Comparison of ENCODE assay signal across 17 cellular contexts in genomic region chr4:74501579-74501978, GRCh38. TPM values are rescaled to one million over a fixed set of nuclear protein-coding genes. Genes with fewer than 3 reads are reported as not detected.
DNase-seq lines count a peak whose midpoint lies in the region; ATAC-seq and TF ChIP-seq lines count a peak whose summit lies in the region.
"Had no signal": no experiment of that assay in that cellular context is flagged by ENCODE, and none has a peak within 500 bp of the region (broad histone marks: within the 10 kb centered on the region; RNA-seq: fewer than 3 reads in every experiment).

No MANE protein-coding gene starts in this region.

- TF ChIP-seq CTCF in RWPE1 (conservative IDR thresholded peaks at IDR 0.05; ENCODE audit: low read depth): no peak

- H3K9me3 ChIP-seq in skeletal muscle satellite cell (replicated peaks; ENCODE audit: low read length): no peaks in the 10 kb centered on the region
- H3K9me3 ChIP-seq: stomach had no signal

- ATAC-seq in left ventricle myocardium superior: no peak
- ATAC-seq: T-helper 17 cell had no signal

- CTCF ChIA-PET in RWPE1 (lab: Yijun Ruan, JAX): no interaction called here

- peaks cover 51% of the 10 kb centered on the region for H3K4me1 ChIP-seq in skeletal muscle satellite cell (ENCODE audit: control insufficient read depth, insufficient read depth, low read length)
- H3K4me1 ChIP-seq: right atrium auricular region had no signal

- no peaks in the 10 kb centered on the region for H3K27me3 ChIP-seq in skeletal muscle satellite cell (ENCODE audit: control insufficient read depth, insufficient read depth, low read length)
- H3K27me3 ChIP-seq: right atrium auricular region, stomach had no signal

- H3K27ac ChIP-seq in RWPE1: no peak overlapping the region
- H3K27ac ChIP-seq: right atrium auricular region, stomach had no signal

- POLR2A ChIA-PET in RWPE1 (lab: Yijun Ruan, JAX; ENCODE audit: low non-redundant PET): no interaction called here

- H3K4me2 ChIP-seq in skeletal muscle satellite cell (ENCODE audit: low read length): peak overlapping the region; percentile 4

- intact Hi-C loops in left ventricle myocardium superior (cut with micrococcal nuclease): no loop called here

- H3K9ac ChIP-seq in skeletal muscle satellite cell (ENCODE audit: low read depth, low read length): peak overlapping the region; percentile 50

- H3K4me3 ChIP-seq in skeletal muscle satellite cell (ENCODE audit: low read length): no peak overlapping the region
- H3K4me3 ChIP-seq: right atrium auricular region, stomach had no signal

- H3K36me3 ChIP-seq in skeletal muscle satellite cell (ENCODE audit: insufficient read depth, low read length): no peaks in the 10 kb centered on the region
- H3K36me3 ChIP-seq: right atrium auricular region, stomach had no signal

- peak; percentile 30 for DNase-seq in GM04503 (ENCODE audit: low read depth)
- DNase-seq in RWPE1 (ENCODE audit: low spot score): peak; percentile 60
- peak; percentile 45 for DNase-seq in fibroblast of gingiva (ENCODE audit: low read depth)
- DNase-seq in nucleus accumbens (lab: John Stamatoyannopoulos, UW): no peak
- DNase-seq in left ventricle myocardium superior: no peak
- no peak for DNase-seq in medulla oblongata (ENCODE audit: extremely low spot score)
- DNase-seq: activated CD4-positive, alpha-beta T cell treated with anti-CD3 and anti-CD28 coated beads for 48 hours; activated T-cell treated with anti-CD3 and anti-CD28 coated beads, Interleukin-2, amount 50 U/mL, for 24 hours; glutamatergic neuron; naive B cell; NCI-H1436 treated with DMSO at 0.1 percent for 48 hours; NCI-H510A; stomach; T-helper 17 cell had no signal

RNA-seq across cellular contexts. Expression of gene AREG, which starts 56.6 kb away (rescaled TPM):
- total RNA-seq in skeletal muscle satellite cell (2012; rRNA removed): 6.1 and 8.3 TPM in 2 replicates
- 3.4 TPM for total RNA-seq in left ventricle myocardium superior
- total RNA-seq: OCI-LY7 had no signal

Comparison
In these comparisons a context has a peak if more than half of its experiments do, and no peak if none do; other contexts are left out.
1. DNase-seq: peak in GM04503 (single experiment), RWPE1 (single experiment) and fibroblast of gingiva (single experiment); none in nucleus accumbens (0 of 56), left ventricle myocardium superior (single experiment) and medulla oblongata (single experiment).